In the genomic region with DNA sequence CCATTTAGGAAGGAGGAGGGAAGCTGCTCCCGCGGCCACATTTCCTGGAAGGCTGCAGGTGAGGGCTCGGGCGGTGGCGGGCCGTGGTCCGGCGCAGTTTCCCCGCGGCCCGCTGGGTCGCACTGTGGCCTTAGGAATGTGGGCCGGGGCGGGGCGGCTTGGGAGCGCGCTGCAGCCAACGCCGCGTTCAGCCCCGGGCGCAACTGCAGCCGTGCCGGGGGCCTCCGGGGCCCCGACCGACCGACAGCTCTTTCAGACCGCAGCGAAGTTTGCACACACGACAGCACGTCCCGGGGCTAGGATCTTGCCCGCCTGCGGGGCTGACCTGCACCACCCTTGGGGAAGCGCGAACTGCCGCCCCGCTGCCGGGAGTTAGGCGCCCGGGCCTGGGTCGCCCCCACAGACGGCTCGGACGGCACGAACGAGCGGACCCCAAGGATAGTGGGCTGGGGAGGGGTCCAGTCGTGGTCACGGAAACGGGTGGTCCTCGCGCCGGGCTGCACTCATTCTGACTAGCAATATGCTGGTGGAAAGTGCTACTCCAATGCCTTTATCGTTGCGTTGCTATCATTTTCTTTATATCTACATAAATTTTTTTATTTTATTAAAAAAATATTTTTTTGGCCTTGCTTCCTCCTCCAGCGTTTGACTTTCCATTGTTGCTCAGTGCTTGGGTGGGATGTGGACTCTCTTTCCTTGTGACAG, we compare ENCODE assay signal across 9 cellular contexts.
A peak's percentile ranks its signal among the peaks of the same experiment; 100 is the strongest.
DNase-seq lines count a peak whose midpoint lies in the region; ATAC-seq and TF ChIP-seq lines count a peak whose summit lies in the region.
"Had no signal": no experiment of that assay in that cellular context is flagged by ENCODE, and none has a peak within 500 bp of the region (broad histone marks: within the 10 kb centered on the region; RNA-seq: fewer than 3 reads in every experiment).

No MANE protein-coding gene starts in this region.

- intact Hi-C loops in natural killer cell (cut with micrococcal nuclease), result loop anchor here (5.0 kb wide), 1 partner anchor 760 kb away; no protein-coding TSS in a partner anchor

- H3K4me3 Mint-ChIP-seq in CD4-positive, CD25-positive, alpha-beta regulatory T cell, result peak overlapping the region; percentile 8 to 81 (median 76)
- peak overlapping the region; percentile 62 for H3K4me3 Mint-ChIP-seq in natural killer cell
- H3K4me3 Mint-ChIP-seq in stimulated activated memory B cell treated with anti-CD40 and anti-IgM and Interleukin-4, amounts not matched to agents 10 μg/mL and 1 μg/mL and 100 μg/mL, for 72 hours, result peak overlapping the region; percentile 61

- DNase-seq in CD4-positive, CD25-positive, alpha-beta regulatory T cell, result peak; percentile 32 to 70 (median 44)
- DNase-seq in HK-2 (ENCODE audit: unreplicated experiment) (peak; percentile 70), RKO (ENCODE audit: low spot score) (peak; percentile 62), fibroblast of villous mesenchyme (ENCODE audit: low read depth) (peak; percentile 45), natural killer cell (peak; percentile 48)
- peak; percentile 50 for DNase-seq in activated effector memory CD4-positive, alpha-beta T cell treated with Interleukin-2 at 50 U/mL for 16 hours

- H3K27me3 ChIP-seq in CD4-positive, CD25-positive, alpha-beta regulatory T cell (ENCODE audit: control insufficient read depth, insufficient read depth, low read length), result peaks cover 12% of the 10 kb centered on the region

- no peak overlapping the region for H3K27ac Mint-ChIP-seq in CD4-positive, CD25-positive, alpha-beta regulatory T cell
- H3K27ac Mint-ChIP-seq in natural killer cell, result no peak overlapping the region
- no peak overlapping the region for H3K27ac Mint-ChIP-seq in stimulated activated memory B cell treated with anti-CD40 and anti-IgM and Interleukin-4, amounts not matched to agents 10 μg/mL and 1 μg/mL and 100 μg/mL, for 72 hours
- H3K27ac Mint-ChIP-seq: IgD-negative memory B cell had no signal

- H3K36me3 ChIP-seq in CD4-positive, CD25-positive, alpha-beta regulatory T cell (ENCODE audit: control insufficient read depth, insufficient read depth, low read length), result no peaks in the 10 kb centered on the region

- no peak overlapping the region for H3K4me3 ChIP-seq in CD4-positive, CD25-positive, alpha-beta regulatory T cell (ENCODE audit: low read depth, low read length)
- H3K4me3 ChIP-seq in fibroblast of villous mesenchyme (ENCODE audit: low read depth, low read length), result peak overlapping the region; percentile 64

- no peaks in the 10 kb centered on the region for H3K36me3 Mint-ChIP-seq in CD4-positive, CD25-positive, alpha-beta regulatory T cell
- no peaks in the 10 kb centered on the region for H3K36me3 Mint-ChIP-seq in natural killer cell
- no peaks in the 10 kb centered on the region for H3K36me3 Mint-ChIP-seq in stimulated activated memory B cell treated with anti-CD40 and anti-IgM and Interleukin-4, amounts not matched to agents 10 μg/mL and 1 μg/mL and 100 μg/mL, for 72 hours
- H3K36me3 Mint-ChIP-seq: IgD-negative memory B cell had no signal

- no peak overlapping the region for H3K27ac ChIP-seq in CD4-positive, CD25-positive, alpha-beta regulatory T cell (ENCODE audit: insufficient read depth, low read length, poor library complexity, severe bottlenecking)

- no peaks in the 10 kb centered on the region for H3K9me3 Mint-ChIP-seq in CD4-positive, CD25-positive, alpha-beta regulatory T cell
- no peaks in the 10 kb centered on the region for H3K9me3 Mint-ChIP-seq in natural killer cell
- peaks cover 7% of the 10 kb centered on the region for H3K9me3 Mint-ChIP-seq in stimulated activated memory B cell treated with anti-CD40 and anti-IgM and Interleukin-4, amounts not matched to agents 10 μg/mL and 1 μg/mL and 100 μg/mL, for 72 hours

- ATAC-seq in CD4-positive, CD25-positive, alpha-beta regulatory T cell (ENCODE audit: low read depth in 2 of 2), result peak; percentile 89 to 91
- ATAC-seq in natural killer cell, result peak; percentile 81 to 96 (median 96)
- peak; percentile 72 for ATAC-seq in stimulated activated memory B cell treated with anti-CD40 and anti-IgM and Interleukin-4, amounts not matched to agents 10 μg/mL and 1 μg/mL and 100 μg/mL, for 72 hours
- ATAC-seq in HG02571 (IDR thresholded peaks at IDR 0.05; ENCODE audit: unreplicated experiment), result no peak

- peaks cover 58% of the 10 kb centered on the region for H3K27me3 Mint-ChIP-seq in CD4-positive, CD25-positive, alpha-beta regulatory T cell
- H3K27me3 Mint-ChIP-seq in natural killer cell (ENCODE audit: low read depth in 2 of 2), result peaks cover 9 to 10% of the 10 kb centered on the region in 2 donors
- H3K27me3 Mint-ChIP-seq in stimulated activated memory B cell treated with anti-CD40 and anti-IgM and Interleukin-4, amounts not matched to agents 10 μg/mL and 1 μg/mL and 100 μg/mL, for 72 hours, result peaks cover 43% of the 10 kb centered on the region

- H3K9me3 ChIP-seq in CD4-positive, CD25-positive, alpha-beta regulatory T cell (ENCODE audit: control insufficient read depth in 2 of 2, low read length in 2 of 2), result no peaks in the 10 kb centered on the region

- TF ChIP-seq CTCF in fibroblast of villous mesenchyme (IDR thresholded peaks at IDR 0.05; ENCODE audit: insufficient read depth, low read depth, low read length) (peak; percentile 73), natural killer cell (IDR thresholded peaks at IDR 0.05) (peak; percentile 58)

- H3K4me1 ChIP-seq in CD4-positive, CD25-positive, alpha-beta regulatory T cell (ENCODE audit: control insufficient read depth, insufficient read depth, low read length, poor library complexity, severe bottlenecking), result peaks cover 5% of the 10 kb centered on the region

- peaks cover 0 to 6% (median 2%) of the 10 kb centered on the region in 4 donors for H3K4me1 Mint-ChIP-seq in CD4-positive, CD25-positive, alpha-beta regulatory T cell
- H3K4me1 Mint-ChIP-seq in natural killer cell, result peaks cover 11 to 13% of the 10 kb centered on the region in 2 donors
- peaks cover 13% of the 10 kb centered on the region for H3K4me1 Mint-ChIP-seq in stimulated activated memory B cell treated with anti-CD40 and anti-IgM and Interleukin-4, amounts not matched to agents 10 μg/mL and 1 μg/mL and 100 μg/mL, for 72 hours
